In genomic region chr1:118785246-118785645, GRCh38 we compare ENCODE assay signal across 2 cellular contexts.
TF ChIP-seq lines count a peak whose summit lies in the region.

No MANE protein-coding gene starts in this region.

TF ChIP-seq in GM23338, 12 proteins besides CTCF, POLR2A, EP300 and RAD21 (continued from another document):
- TF ChIP-seq REST (IDR thresholded peaks at IDR 0.05; ENCODE audit: unreplicated experiment) (no peak), ETS1 (IDR thresholded peaks at IDR 0.05) (no peak), ZNF114 (CRISPR knock-in tag; IDR thresholded peaks at IDR 0.05) (no peak), CREB1 (CRISPR knock-in tag; IDR thresholded peaks at IDR 0.05; ENCODE audit: low read depth) (no peak), NANOG (IDR thresholded peaks at IDR 0.05; ENCODE audit: borderline replicate concordance) (no peak)

TF ChIP-seq in HepG2, 621 proteins besides CTCF, POLR2A, EP300 and RAD21 (continued from another document):
- TF ChIP-seq HES4 (CRISPR knock-in tag; IDR thresholded peaks at IDR 0.05; ENCODE audit: borderline replicate concordance) (no peak), ZFY (CRISPR knock-in tag; IDR thresholded peaks at IDR 0.05) (no peak), ZNF556 (CRISPR knock-in tag; IDR thresholded peaks at IDR 0.05; ENCODE audit: borderline replicate concordance) (no peak), CREM (IDR thresholded peaks at IDR 0.05) (no peak), CREM (CRISPR knock-in tag; IDR thresholded peaks at IDR 0.05) (no peak), ZNF207 (IDR thresholded peaks at IDR 0.05; ENCODE audit: borderline replicate concordance) (no peak)
